8 cellular contexts compared by ENCODE assay signal in the genomic region with DNA sequence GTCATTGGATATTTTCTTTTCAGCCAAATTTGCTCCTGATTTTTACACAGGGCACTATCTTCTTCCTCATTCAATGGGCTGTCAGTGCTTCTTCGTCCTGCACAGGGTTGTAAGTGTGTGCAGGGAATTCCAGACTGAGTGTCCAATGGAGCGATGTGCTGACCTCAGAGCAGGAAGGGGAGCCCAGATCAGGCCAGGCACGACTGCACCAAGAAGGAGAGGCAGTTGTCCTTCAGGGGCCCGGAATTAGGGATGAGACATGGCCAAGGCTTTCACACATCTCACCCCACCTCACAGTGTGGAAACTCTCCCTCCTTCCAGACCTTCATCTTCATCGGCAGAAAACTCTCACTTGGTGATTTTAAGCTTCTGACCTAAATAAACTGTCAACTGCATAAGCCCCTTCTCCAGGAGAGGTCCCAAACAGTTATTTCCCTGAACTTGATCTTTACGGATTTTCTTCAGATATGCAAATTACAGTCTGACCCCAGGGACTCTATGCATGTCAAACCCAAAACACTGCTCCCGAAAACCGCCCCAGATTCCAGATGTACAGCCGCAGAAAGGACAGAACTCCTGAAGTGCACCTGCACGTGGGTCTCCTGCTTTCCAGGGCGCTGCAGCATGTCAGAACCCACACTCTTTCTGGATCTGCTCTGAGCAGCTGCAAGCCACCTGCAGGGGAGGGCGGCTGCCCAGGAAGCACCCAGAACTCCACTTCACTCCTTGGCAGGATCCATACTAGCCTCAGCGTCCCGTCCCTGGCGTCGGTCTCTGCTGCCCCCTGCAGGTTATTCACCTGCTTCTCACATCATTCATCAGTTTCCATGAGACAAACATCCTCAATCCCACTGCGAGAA. TPM values are rescaled to one million over a fixed set of nuclear protein-coding genes. Genes with fewer than 3 reads are reported as not detected.
A peak's percentile ranks its signal among the peaks of the same experiment; 100 is the strongest.
DNase-seq lines count a peak whose midpoint lies in the region; ATAC-seq lines count a peak whose summit lies in the region.

No MANE protein-coding gene starts in this region.

- POLR2A ChIA-PET in activated CD8-positive, alpha-beta T cell treated with anti-CD3 and anti-CD28 coated beads, Interleukin-2, amount 10 ng/mL, durations not matched to agents 7 days and 5 days (lab: Charles Lee), result interaction anchor here (0.6 to 2.2 kb wide), 9 partner anchors 23 to 374 kb away, joined by 3 to 13 read pairs (median 8); partner anchors contain the start of genes ZNF136, ZNF441, ZNF563 and ZNF700

- H3K27me3 Mint-ChIP-seq in activated CD8-positive, alpha-beta T cell treated with anti-CD3 and anti-CD28 coated beads, Interleukin-2, amount 10 ng/mL, durations not matched to agents 7 days and 5 days (ENCODE audit: low read depth), result no peaks in the 10 kb centered on the region

- H3K4me1 Mint-ChIP-seq in activated CD8-positive, alpha-beta T cell treated with anti-CD3 and anti-CD28 coated beads, Interleukin-2, amount 10 ng/mL, durations not matched to agents 7 days and 5 days (ENCODE audit: low read depth), result peaks cover 35% of the 10 kb centered on the region

- DNase-seq in NCI-H1436 (lab: John Stamatoyannopoulos, UW), result peak; percentile 23
- no peak for DNase-seq in NCI-H1436 treated with DMSO at 0.1 percent for 48 hours (lab: John Stamatoyannopoulos, UW)
- peak; percentile 92 for DNase-seq in NCI-H82 (lab: John Stamatoyannopoulos, UW)
- DNase-seq in activated CD8-positive, alpha-beta T cell treated with anti-CD3 and anti-CD28 coated beads, Interleukin-2, amount 10 ng/mL, durations not matched to agents 7 days and 5 days, result peak; percentile 90
- DNase-seq in effector CD4-positive, alpha-beta T cell, result peak; percentile 85
- DNase-seq in medulla oblongata (ENCODE audit: extremely low spot score), result peak; percentile 93
- peak; percentile 76 to 82 (median 76) for DNase-seq in stimulated activated CD4-positive, alpha-beta T cell treated with anti-CD3 and anti-CD28 coated beads, TNF-alpha, amount 100 ng/mL, for 24 hours (ENCODE audit: low read depth in 3 of 3)

- peak; percentile 20 for ATAC-seq in HG03571 (IDR thresholded peaks at IDR 0.05; ENCODE audit: unreplicated experiment)
- peak; percentile 65 for ATAC-seq in activated CD8-positive, alpha-beta T cell treated with anti-CD3 and anti-CD28 coated beads, Interleukin-2, amount 10 ng/mL, durations not matched to agents 7 days and 5 days

- H3K36me3 Mint-ChIP-seq in activated CD8-positive, alpha-beta T cell treated with anti-CD3 and anti-CD28 coated beads, Interleukin-2, amount 10 ng/mL, durations not matched to agents 7 days and 5 days (ENCODE audit: low read depth), result peaks cover 31% of the 10 kb centered on the region

- peak overlapping the region; percentile 87 for H3K27ac Mint-ChIP-seq in activated CD8-positive, alpha-beta T cell treated with anti-CD3 and anti-CD28 coated beads, Interleukin-2, amount 10 ng/mL, durations not matched to agents 7 days and 5 days

- H3K9me3 Mint-ChIP-seq in activated CD8-positive, alpha-beta T cell treated with anti-CD3 and anti-CD28 coated beads, Interleukin-2, amount 10 ng/mL, durations not matched to agents 7 days and 5 days (ENCODE audit: insufficient read depth), result peaks cover 11% of the 10 kb centered on the region

- peak overlapping the region; percentile 94 for H3K4me3 Mint-ChIP-seq in activated CD8-positive, alpha-beta T cell treated with anti-CD3 and anti-CD28 coated beads, Interleukin-2, amount 10 ng/mL, durations not matched to agents 7 days and 5 days

- CTCF ChIA-PET in activated CD8-positive, alpha-beta T cell treated with anti-CD3 and anti-CD28 coated beads, Interleukin-2, amount 10 ng/mL, durations not matched to agents 7 days and 5 days (lab: Charles Lee), result interaction anchor here (0.9 to 4.2 kb wide), 26 partner anchors 10 to 404 kb away, joined by 3 to 50 read pairs (median 4); partner anchors contain the start of genes ZNF136, ZNF433, ZNF442 and ZNF491

RNA-seq across cellular contexts. Expression of gene ZNF20, which starts 0.6 kb away (rescaled TPM):
- 1 to 10 TPM; 3.2 to 4.1 TPM for total RNA-seq in activated CD8-positive, alpha-beta T cell treated with anti-CD3 and anti-CD28 coated beads, Interleukin-2, amount 10 ng/mL, durations not matched to agents 7 days and 5 days

RNA-seq across cellular contexts. Expression of gene ZNF625, which starts 15.8 kb away (rescaled TPM):
- 1 to 10 TPM; 2.9 to 5.2 TPM for total RNA-seq in activated CD8-positive, alpha-beta T cell treated with anti-CD3 and anti-CD28 coated beads, Interleukin-2, amount 10 ng/mL, durations not matched to agents 7 days and 5 days

RNA-seq across cellular contexts. Expression of gene ZNF136, which starts 22.1 kb away (rescaled TPM):
- total RNA-seq in activated CD8-positive, alpha-beta T cell treated with anti-CD3 and anti-CD28 coated beads, Interleukin-2, amount 10 ng/mL, durations not matched to agents 7 days and 5 days, result 10 to 100 TPM; 13.9 to 14.7 TPM
